ENCODE assay signal across 3 cellular contexts in genomic region chr6:47495207-47495606, GRCh38.
TF ChIP-seq lines count a peak whose summit lies in the region.

No MANE protein-coding gene starts in this region.

TF ChIP-seq in GM23338, 12 proteins besides CTCF, POLR2A, EP300 and RAD21 (continues in another document):
- TF ChIP-seq CREB1 (CRISPR knock-in tag; IDR thresholded peaks at IDR 0.05; ENCODE audit: low read depth), result no peak
- TF ChIP-seq EZH2 (IDR thresholded peaks at IDR 0.05; ENCODE audit: low read depth, unreplicated experiment), result no peak
- no peak for TF ChIP-seq JUNB (IDR thresholded peaks at IDR 0.05; ENCODE audit: unreplicated experiment)
- no peak for TF ChIP-seq ZNF114 (CRISPR knock-in tag; IDR thresholded peaks at IDR 0.05)
- TF ChIP-seq ZNF331 (CRISPR knock-in tag; IDR thresholded peaks at IDR 0.05; ENCODE audit: low read depth), result no peak
- no peak for TF ChIP-seq NANOG (IDR thresholded peaks at IDR 0.05; ENCODE audit: borderline replicate concordance)
- no peak for TF ChIP-seq ETS1 (IDR thresholded peaks at IDR 0.05)
- no peak for TF ChIP-seq POLR2AphosphoS5 (IDR thresholded peaks at IDR 0.05; ENCODE audit: low read depth)
- TF ChIP-seq, protein P1, sequence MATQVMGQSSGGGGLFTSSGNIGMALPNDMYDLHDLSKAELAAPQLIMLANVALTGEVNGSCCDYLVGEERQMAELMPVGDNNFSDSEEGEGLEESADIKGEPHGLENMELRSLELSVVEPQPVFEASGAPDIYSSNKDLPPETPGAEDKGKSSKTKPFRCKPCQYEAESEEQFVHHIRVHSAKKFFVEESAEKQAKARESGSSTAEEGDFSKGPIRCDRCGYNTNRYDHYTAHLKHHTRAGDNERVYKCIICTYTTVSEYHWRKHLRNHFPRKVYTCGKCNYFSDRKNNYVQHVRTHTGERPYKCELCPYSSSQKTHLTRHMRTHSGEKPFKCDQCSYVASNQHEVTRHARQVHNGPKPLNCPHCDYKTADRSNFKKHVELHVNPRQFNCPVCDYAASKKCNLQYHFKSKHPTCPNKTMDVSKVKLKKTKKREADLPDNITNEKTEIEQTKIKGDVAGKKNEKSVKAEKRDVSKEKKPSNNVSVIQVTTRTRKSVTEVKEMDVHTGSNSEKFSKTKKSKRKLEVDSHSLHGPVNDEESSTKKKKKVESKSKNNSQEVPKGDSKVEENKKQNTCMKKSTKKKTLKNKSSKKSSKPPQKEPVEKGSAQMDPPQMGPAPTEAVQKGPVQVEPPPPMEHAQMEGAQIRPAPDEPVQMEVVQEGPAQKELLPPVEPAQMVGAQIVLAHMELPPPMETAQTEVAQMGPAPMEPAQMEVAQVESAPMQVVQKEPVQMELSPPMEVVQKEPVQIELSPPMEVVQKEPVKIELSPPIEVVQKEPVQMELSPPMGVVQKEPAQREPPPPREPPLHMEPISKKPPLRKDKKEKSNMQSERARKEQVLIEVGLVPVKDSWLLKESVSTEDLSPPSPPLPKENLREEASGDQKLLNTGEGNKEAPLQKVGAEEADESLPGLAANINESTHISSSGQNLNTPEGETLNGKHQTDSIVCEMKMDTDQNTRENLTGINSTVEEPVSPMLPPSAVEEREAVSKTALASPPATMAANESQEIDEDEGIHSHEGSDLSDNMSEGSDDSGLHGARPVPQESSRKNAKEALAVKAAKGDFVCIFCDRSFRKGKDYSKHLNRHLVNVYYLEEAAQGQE (IDR thresholded peaks at IDR 0.05; ENCODE audit: unreplicated experiment), result no peak
- no peak for TF ChIP-seq STAT1 (IDR thresholded peaks at IDR 0.05; ENCODE audit: unreplicated experiment)
- no peak for TF ChIP-seq EZH2phosphoT487 (IDR thresholded peaks at IDR 0.05; ENCODE audit: unreplicated experiment)

TF ChIP-seq in HEK293, 187 proteins besides CTCF, POLR2A, EP300 and RAD21:
- TF ChIP-seq ZNF548 (tag by site-specific recombination; IDR thresholded peaks at IDR 0.05) (peak; percentile 87), KLF1 (tag by site-specific recombination; IDR thresholded peaks at IDR 0.05) (no peak), MZF1 (tag by site-specific recombination; IDR thresholded peaks at IDR 0.05; ENCODE audit: borderline replicate concordance) (no peak), GLIS2 (tag by site-specific recombination; IDR thresholded peaks at IDR 0.05) (no peak)

TF ChIP-seq in H1, 55 proteins besides CTCF, POLR2A, EP300 and RAD21:
- TF ChIP-seq HDAC2 (IDR thresholded peaks at IDR 0.05; ENCODE audit: borderline replicate concordance in 1 of 2, low read depth in 2 of 2, low read length in 2 of 2) (no peak), CREB1 (IDR thresholded peaks at IDR 0.05) (no peak), POU5F1 (IDR thresholded peaks at IDR 0.05; ENCODE audit: low read depth, low read length) (no peak), SUZ12 (IDR thresholded peaks at IDR 0.05; ENCODE audit: low read length) (no peak), ASH2L (IDR thresholded peaks at IDR 0.05; ENCODE audit: low read length) (no peak), EZH2 (IDR thresholded peaks at IDR 0.05; ENCODE audit: low read depth, low read length, severe bottlenecking) (no peak), NANOG (IDR thresholded peaks at IDR 0.05; ENCODE audit: insufficient read depth, low read depth, low read length, poor library complexity, severe bottlenecking) (no peak), RBBP5 (IDR thresholded peaks at IDR 0.05; ENCODE audit: borderline replicate concordance, low read depth, low read length) (no peak), CHD2 (IDR thresholded peaks at IDR 0.05; ENCODE audit: low read length) (no peak), SP1 (IDR thresholded peaks at IDR 0.05; ENCODE audit: low read depth, low read length) (no peak), BRCA1 (IDR thresholded peaks at IDR 0.05; ENCODE audit: low read depth, low read length) (no peak)
- TF ChIP-seq, protein P2, sequence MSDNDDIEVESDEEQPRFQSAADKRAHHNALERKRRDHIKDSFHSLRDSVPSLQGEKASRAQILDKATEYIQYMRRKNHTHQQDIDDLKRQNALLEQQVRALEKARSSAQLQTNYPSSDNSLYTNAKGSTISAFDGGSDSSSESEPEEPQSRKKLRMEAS (IDR thresholded peaks at IDR 0.05), result no peak
- TF ChIP-seq, protein P3, sequence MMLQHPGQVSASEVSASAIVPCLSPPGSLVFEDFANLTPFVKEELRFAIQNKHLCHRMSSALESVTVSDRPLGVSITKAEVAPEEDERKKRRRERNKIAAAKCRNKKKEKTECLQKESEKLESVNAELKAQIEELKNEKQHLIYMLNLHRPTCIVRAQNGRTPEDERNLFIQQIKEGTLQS (IDR thresholded peaks at IDR 0.05; ENCODE audit: insufficient read depth, low read depth, low read length), result no peak
